Comparison of ENCODE assay signal across 9 cellular contexts in genomic region chr19:17294051-17294891, GRCh38. TPM values are rescaled to one million over a fixed set of nuclear protein-coding genes. Genes with fewer than 3 reads are reported as not detected.
DNase-seq lines count a peak whose midpoint lies in the region; TF ChIP-seq lines count a peak whose summit lies in the region.
"Had no signal": no experiment of that assay in that cellular context is flagged by ENCODE, and none has a peak within 500 bp of the region (broad histone marks: within the 10 kb centered on the region; RNA-seq: fewer than 3 reads in every experiment).

No MANE protein-coding gene starts in this region.

- H3K9ac ChIP-seq in adipocyte (ENCODE audit: low read length) = no peak overlapping the region

- TF ChIP-seq CTCF in GM13976 (IDR thresholded peaks at IDR 0.05; ENCODE audit: borderline replicate concordance, control extremely low read depth, extremely low read depth, insufficient read depth, missing control alignments) (no peak), vagina (IDR thresholded peaks at IDR 0.05) (no peak)

- no peak for TF ChIP-seq POLR2A in vagina (IDR thresholded peaks at IDR 0.05)

- peak; percentile 77 for DNase-seq in GM13976 (ENCODE audit: low spot score)
- peak; percentile 53 for DNase-seq in RKO (ENCODE audit: low spot score)
- DNase-seq in adipocyte (ENCODE audit: low read depth) = peak; percentile 47
- peak in 3 of 4 experiments; percentile 38 to 52 (median 44) for DNase-seq in stimulated activated CD4-positive, alpha-beta T cell treated with anti-CD3 and anti-CD28 coated beads, Interleukin-1b, Interleukin-23, amount 100 ng/mL, for 24 hours (ENCODE audit: low read depth in 4 of 4, low spot score in 1 of 4)
- no peak for DNase-seq in SIG-M5 treated with dmso at 0.1 percent for 504 hours (lab: John Stamatoyannopoulos, UW; ENCODE audit: unreplicated experiment)
- no peak for DNase-seq in dedifferentiated amniotic fluid mesenchymal stem cell (ENCODE audit: extremely low spot score)
- DNase-seq in NCI-H524 treated with DMSO at 0.1 percent for 48 hours (lab: John Stamatoyannopoulos, UW) = no peak
- no peak for DNase-seq in vagina (ENCODE audit: extremely low spot score in 2 of 2)

- H3K27me3 ChIP-seq in adipocyte (replicated peaks; ENCODE audit: control insufficient read depth, insufficient read depth, low read length) (no peaks in the 10 kb centered on the region), vagina (no peaks in the 10 kb centered on the region)

- H3K4me3 ChIP-seq in adipocyte (ENCODE audit: low read length) (no peak overlapping the region), vagina (no peak overlapping the region)
- H3K4me3 ChIP-seq: skin epidermis had no signal

- H3K9me3 ChIP-seq in adipocyte (ENCODE audit: control insufficient read depth, low read length) (no peaks in the 10 kb centered on the region), vagina (no peaks in the 10 kb centered on the region)

- in situ Hi-C loops in GM13976 (cut with MboI; ENCODE audit: low sequenced_read_pairs, unreplicated experiment) = loop anchor here (10.0 kb wide), 1 partner anchor 91 kb away; no protein-coding TSS in a partner anchor

- H3K4me1 ChIP-seq in adipocyte (ENCODE audit: control insufficient read depth, insufficient read depth, low read length) (peaks cover 5% of the 10 kb centered on the region), vagina (peaks cover 9% of the 10 kb centered on the region)

- intact Hi-C loops in vagina (cut with DNase I) = no loop called here

- H3K36me3 ChIP-seq in adipocyte (ENCODE audit: control insufficient read depth, insufficient read depth, low read length, severe bottlenecking) (no peaks in the 10 kb centered on the region), vagina (peaks cover 0 to 7% of the 10 kb centered on the region in 2 donors)

- H3K27ac ChIP-seq in vagina = no peak overlapping the region
- H3K27ac ChIP-seq: skin epidermis had no signal

RNA-seq across cellular contexts. Expression of gene ABHD8, which starts 9.0 kb away (rescaled TPM):
- total RNA-seq in vagina = 10.8 TPM

RNA-seq across cellular contexts. Expression of gene MRPL34, which starts 11.4 kb away (rescaled TPM):
- total RNA-seq in vagina = 176 TPM

RNA-seq across cellular contexts. Expression of gene ANKLE1, which starts 12.6 kb away (rescaled TPM):
- 2.9 TPM for total RNA-seq in vagina

RNA-seq across cellular contexts. Expression of gene DDA1, which starts 15.1 kb away (rescaled TPM):
- 12.0 TPM for total RNA-seq in vagina

RNA-seq across cellular contexts. Expression of gene BABAM1, which starts 27.0 kb away (rescaled TPM):
- 59.7 TPM for total RNA-seq in vagina

Comparison
In these comparisons a context has a peak if more than half of its experiments do, and no peak if none do; other contexts are left out.
1. DNase-seq: peak in GM13976 (single experiment), RKO (single experiment), adipocyte (single experiment) and stimulated activated CD4-positive, alpha-beta T cell treated with anti-CD3 and anti-CD28 coated beads, Interleukin-1b, Interleukin-23, amount 100 ng/mL, for 24 hours (3 of 4); none in SIG-M5 treated with dmso at 0.1 percent for 504 hours (single experiment), dedifferentiated amniotic fluid mesenchymal stem cell (single experiment), NCI-H524 treated with DMSO at 0.1 percent for 48 hours (single experiment) and vagina (0 of 2).